34 cellular contexts compared by ENCODE assay signal in the genomic region with DNA sequence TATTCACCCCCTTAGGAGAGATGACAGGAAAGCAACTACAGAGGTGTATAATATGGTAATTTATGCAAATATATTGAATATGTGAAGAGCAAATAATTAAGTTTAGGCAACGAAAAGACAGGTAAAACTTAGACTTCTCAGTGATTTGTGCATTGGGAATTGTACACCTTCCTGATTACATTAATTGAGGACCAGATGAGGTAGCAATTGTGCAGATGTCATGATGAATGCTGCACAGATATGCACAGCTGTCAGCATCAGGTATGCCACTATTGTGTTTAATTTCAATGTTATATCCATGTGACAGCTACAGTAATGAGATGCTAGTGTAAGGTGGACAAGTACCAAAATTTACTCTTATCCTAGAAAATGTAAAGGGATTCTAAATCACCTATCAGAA.
"Had no signal": no experiment of that assay in that cellular context is flagged by ENCODE, and none has a peak within 500 bp of the region (broad histone marks: within the 10 kb centered on the region; RNA-seq: fewer than 3 reads in every experiment).

No MANE protein-coding gene starts in this region.

- H3K4me3 ChIP-seq: MG63 had no signal

- H3K36me3 ChIP-seq: MG63 had no signal

- H3K27me3 ChIP-seq: MG63 had no signal

- H3K9me3 ChIP-seq: MG63 had no signal

- DNase-seq: Karpas-422, Kasumi-1, MG63, MM.1S, MV-4-11, NCI-H1048, NCI-H1092, NCI-H1092 treated with DMSO at 0.1 percent for 48 hours, NCI-H1105, NCI-H1105 treated with DMSO at 0.1 percent for 48 hours, NCI-H1417, NCI-H1417 treated with DMSO at 0.1 percent for 48 hours, NCI-H1436, NCI-H1436 treated with DMSO at 0.1 percent for 48 hours, NCI-H146, NCI-H1694, NCI-H1694 treated with DMSO at 0.1 percent for 48 hours, NCI-H187, NCI-H187 treated with DMSO at 0.1 percent for 48 hours, NCI-H1930, NCI-H2029, NCI-H2029 treated with DMSO at 0.1 percent for 48 hours, NCI-H2081, NCI-H2081 treated with DMSO at 0.1 percent for 48 hours, NCI-H2107, NCI-H2171, NCI-H2171 treated with DMSO at 0.1 percent for 48 hours, NCI-H2227 treated with DMSO at 0.1 percent for 48 hours, NCI-H226, NCI-H345, NCI-H446, NCI-H446 treated with DMSO at 0.1 percent for 48 hours, NCI-H510A, NCI-H510A treated with DMSO at 0.1 percent for 48 hours had no signal
